In the genomic region with DNA sequence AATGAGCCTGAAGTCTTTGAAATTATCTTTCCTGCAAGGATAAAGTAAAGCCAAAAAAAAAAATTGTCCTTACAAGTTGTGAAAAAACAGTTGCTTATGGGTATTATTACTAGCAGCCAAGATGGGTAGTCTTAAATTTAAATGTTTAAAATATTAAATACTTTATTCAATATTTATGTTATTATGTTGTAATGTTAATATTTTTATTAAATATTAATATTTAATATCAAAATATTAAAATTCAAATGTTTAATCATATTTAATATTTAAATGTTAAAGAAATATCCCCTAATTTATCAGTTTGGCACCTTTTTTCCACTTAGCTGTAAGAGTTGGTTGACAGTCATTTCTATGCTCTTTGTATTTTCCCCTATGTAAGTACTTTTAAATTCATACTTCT, we compare ENCODE assay signal across 22 cellular contexts.
"Had no signal": no experiment of that assay in that cellular context is flagged by ENCODE, and none has a peak within 500 bp of the region (broad histone marks: within the 10 kb centered on the region; RNA-seq: fewer than 3 reads in every experiment).

No MANE protein-coding gene starts in this region.

- H3K4me3 ChIP-seq: heart left ventricle, psoas muscle, testis, tibial nerve, upper lobe of right lung, vagina had no signal

- H3K36me3 Mint-ChIP-seq: natural killer cell treated with Interleukin-12 subunit alpha and Interleukin-12 subunit beta and Interleukin-15 and Interleukin-18, amount 100 ng/mL, for 72 hours; stimulated activated naive B cell treated with anti-CD40 and anti-IgM and Interleukin-4, amounts not matched to agents 10 μg/mL and 1 μg/mL and 100 μg/mL, for 72 hours had no signal

- H3K27ac Mint-ChIP-seq: dendritic cell treated with granulocyte-macrophage colony-stimulating factor and Interleukin-4, amounts not matched to agents 40 ng/mL and 50 ng/mL, for 4 days; effector memory CD8-positive, alpha-beta T cell; natural killer cell treated with Interleukin-12 subunit alpha and Interleukin-12 subunit beta and Interleukin-15 and Interleukin-18, amount 100 ng/mL, for 72 hours; stimulated activated naive B cell treated with anti-CD40 and anti-IgM and Interleukin-4, amounts not matched to agents 10 μg/mL and 1 μg/mL and 100 μg/mL, for 72 hours; stimulated activated naive CD8-positive, alpha-beta T cell treated with anti-CD3 and anti-CD28 coated beads, Interleukin-15, amount 100 ng/mL, for 72 hours had no signal

- ATAC-seq: effector memory CD8-positive, alpha-beta T cell; heart left ventricle; left lobe of liver; natural killer cell treated with Interleukin-12 subunit alpha and Interleukin-12 subunit beta and Interleukin-15 and Interleukin-18, amount 100 ng/mL, for 72 hours; psoas muscle; sciatic nerve; stimulated activated naive B cell treated with anti-CD40 and anti-IgM and Interleukin-4, amounts not matched to agents 10 μg/mL and 1 μg/mL and 100 μg/mL, for 72 hours; stimulated activated naive CD8-positive, alpha-beta T cell treated with anti-CD3 and anti-CD28 coated beads, Interleukin-15, amount 100 ng/mL, for 72 hours; upper lobe of right lung had no signal

- H3K9me3 ChIP-seq: psoas muscle, testis, upper lobe of right lung, vagina had no signal

- H3K4me3 Mint-ChIP-seq: dendritic cell treated with granulocyte-macrophage colony-stimulating factor and Interleukin-4, amounts not matched to agents 40 ng/mL and 50 ng/mL, for 4 days; effector memory CD8-positive, alpha-beta T cell; natural killer cell treated with Interleukin-12 subunit alpha and Interleukin-12 subunit beta and Interleukin-15 and Interleukin-18, amount 100 ng/mL, for 72 hours; stimulated activated naive B cell treated with anti-CD40 and anti-IgM and Interleukin-4, amounts not matched to agents 10 μg/mL and 1 μg/mL and 100 μg/mL, for 72 hours; stimulated activated naive CD8-positive, alpha-beta T cell treated with anti-CD3 and anti-CD28 coated beads, Interleukin-15, amount 100 ng/mL, for 72 hours had no signal

- H3K9me3 Mint-ChIP-seq: dendritic cell treated with granulocyte-macrophage colony-stimulating factor and Interleukin-4, amounts not matched to agents 40 ng/mL and 50 ng/mL, for 4 days; natural killer cell treated with Interleukin-12 subunit alpha and Interleukin-12 subunit beta and Interleukin-15 and Interleukin-18, amount 100 ng/mL, for 72 hours had no signal

- H3K27ac ChIP-seq: heart left ventricle, psoas muscle, testis, upper lobe of right lung, vagina had no signal

- FAIRE-seq: endothelial cell of umbilical vein, islet of Langerhans had no signal

- H3K4me1 Mint-ChIP-seq: stimulated activated naive B cell treated with anti-CD40 and anti-IgM and Interleukin-4, amounts not matched to agents 10 μg/mL and 1 μg/mL and 100 μg/mL, for 72 hours had no signal

- H3K27me3 ChIP-seq: heart left ventricle, testis, tibial nerve, upper lobe of right lung, vagina had no signal

- H3K4me1 ChIP-seq: psoas muscle, testis had no signal

- H3K36me3 ChIP-seq: heart left ventricle, tibial nerve, upper lobe of right lung, vagina had no signal

- H3K27me3 Mint-ChIP-seq: dendritic cell treated with granulocyte-macrophage colony-stimulating factor and Interleukin-4, amounts not matched to agents 40 ng/mL and 50 ng/mL, for 4 days; effector memory CD8-positive, alpha-beta T cell; natural killer cell treated with Interleukin-12 subunit alpha and Interleukin-12 subunit beta and Interleukin-15 and Interleukin-18, amount 100 ng/mL, for 72 hours; stimulated activated naive B cell treated with anti-CD40 and anti-IgM and Interleukin-4, amounts not matched to agents 10 μg/mL and 1 μg/mL and 100 μg/mL, for 72 hours; stimulated activated naive CD8-positive, alpha-beta T cell treated with anti-CD3 and anti-CD28 coated beads, Interleukin-15, amount 100 ng/mL, for 72 hours had no signal

- DNase-seq: effector memory CD8-positive, alpha-beta T cell; erythroblast; foreskin melanocyte; heart left ventricle; hippocampal formation; mammary epithelial cell; psoas muscle; retina; stimulated activated CD4-positive, alpha-beta T cell treated with anti-CD3 and anti-CD28 coated beads, Interleukin-2, amount 100 ng/mL, for 24 hours; stimulated activated CD4-positive, alpha-beta T cell treated with anti-CD3 and anti-CD28 coated beads, Interleukin-4, amount 100 ng/mL, for 4 hours; stimulated activated naive B cell treated with anti-CD40 and anti-IgM and Interleukin-4, amounts not matched to agents 10 μg/mL and 1 μg/mL and 100 μg/mL, for 72 hours; stimulated activated naive CD8-positive, alpha-beta T cell treated with anti-CD3 and anti-CD28 coated beads, Interleukin-15, amount 100 ng/mL, for 72 hours; testis; upper lobe of right lung had no signal
